In the genomic region with DNA sequence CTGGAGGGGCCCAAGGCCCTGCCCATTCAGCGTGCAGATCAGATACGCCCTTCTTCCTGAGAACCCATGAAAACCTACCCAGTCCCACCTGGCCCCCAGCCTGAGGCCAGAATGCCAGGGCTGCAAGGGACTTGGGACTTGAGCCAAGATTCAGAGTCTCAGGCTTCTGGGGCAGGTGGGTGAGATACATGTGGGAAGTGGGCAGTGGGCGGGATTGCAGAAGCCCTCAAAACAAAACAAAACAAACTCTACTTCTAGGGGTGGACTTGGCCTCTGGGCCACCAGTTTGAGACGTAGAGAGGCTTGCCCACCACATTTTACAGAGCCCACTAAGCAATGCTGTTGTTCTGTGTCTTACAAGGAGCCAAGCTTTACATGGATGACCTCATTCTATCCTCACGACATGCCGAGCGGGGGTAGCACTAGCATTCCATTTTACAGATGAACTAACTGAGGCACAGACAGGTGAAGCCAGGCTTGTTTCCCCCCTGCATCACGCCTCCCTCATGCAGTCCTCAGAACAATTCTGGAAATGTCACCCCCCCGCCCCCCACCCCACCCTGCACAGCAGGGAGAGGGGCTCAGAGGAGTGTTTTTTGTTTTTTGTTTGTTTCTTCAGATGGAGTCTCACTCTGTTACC, we compare ENCODE assay signal across 11 cellular contexts. TPM values are rescaled to one million over a fixed set of nuclear protein-coding genes. Genes with fewer than 3 reads are reported as not detected.
DNase-seq lines count a peak whose midpoint lies in the region; ATAC-seq, FAIRE-seq and TF ChIP-seq lines count a peak whose summit lies in the region.
"Had no signal": no experiment of that assay in that cellular context is flagged by ENCODE, and none has a peak within 500 bp of the region (broad histone marks: within the 10 kb centered on the region; RNA-seq: fewer than 3 reads in every experiment).

No MANE protein-coding gene starts in this region.

- no peak for FAIRE-seq in K562 (lab: Jason Lieb, UNC)

- H3K4me3 ChIP-seq in HEK293 (ENCODE audit: low read depth, low read length) (no peak overlapping the region), K562 (peak overlapping the region; percentile 60)
- H3K4me3 ChIP-seq: SJCRH30 had no signal

- H3K9me1 ChIP-seq in K562 (ENCODE audit: control insufficient read depth, insufficient read depth, low read length) = no peaks in the 10 kb centered on the region

- H3K36me3 Mint-ChIP-seq in CD4-positive, alpha-beta T cell (ENCODE audit: low read depth) = peaks cover 55% of the 10 kb centered on the region
- H3K36me3 Mint-ChIP-seq in naive thymus-derived CD8-positive, alpha-beta T cell = peaks cover 0 to 44% (median 18%) of the 10 kb centered on the region in 3 donors

- POLR2A ChIA-PET in CD4-positive, alpha-beta T cell (lab: Charles Lee) = interaction anchor here (0.6 to 0.7 kb wide), 2 partner anchors 29 to 147 kb away, joined by 3 read pairs; no protein-coding TSS in a partner anchor
- POLR2A ChIA-PET in HEK293 (lab: Yijun Ruan, JAX) (no interaction called here), K562 (lab: Yijun Ruan, JAX) (interaction anchor here (0.6 to 2.4 kb wide), 3 partner anchors 24 to 148 kb away, joined by 3 to 9 read pairs (median 3); a partner anchor contains a TSS)
- POLR2A ChIA-PET in naive thymus-derived CD8-positive, alpha-beta T cell (lab: Charles Lee) = interaction anchor here (0.7 to 1.0 kb wide), 3 partner anchors 23 to 148 kb away, joined by 3 to 4 read pairs (median 4); a partner anchor contains a TSS

- H3K27ac ChIP-seq in CD4-positive, alpha-beta T cell (ENCODE audit: low read depth, low read length) = no peak overlapping the region
- no peak overlapping the region for H3K27ac ChIP-seq in HEK293 (ENCODE audit: extremely low read depth, low read depth, low read length)
- peak overlapping the region; percentile 80; the same call in 1 of the 3 replicates for H3K27ac ChIP-seq in K562 (ENCODE audit: extremely low read depth, low read depth, low read length)
- H3K27ac ChIP-seq: SJCRH30 had no signal

- H3K4me1 ChIP-seq in HEK293 (ENCODE audit: control insufficient read depth, insufficient read depth, low read length) (no peaks in the 10 kb centered on the region), K562 (replicated peaks in 1 of 2; ENCODE audit: control insufficient read depth in 2 of 2, insufficient read depth in 2 of 2, low read length in 2 of 2) (peaks cover 22 to 24% of the 10 kb centered on the region in 2 experiments)

- no peak for TF ChIP-seq RAD21 in K562 (CRISPR knock-in tag; conservative IDR thresholded peaks at IDR 0.05 in 1 of 2, IDR thresholded peaks at IDR 0.05 in 1 of 2)

- in situ Hi-C loops in K562 (cut with MboI) = no loop called here

- H3K4me3 Mint-ChIP-seq in CD4-positive, alpha-beta T cell = peak overlapping the region; percentile 99
- H3K4me3 Mint-ChIP-seq in naive thymus-derived CD8-positive, alpha-beta T cell = peak overlapping the region; percentile 93 to 99 (median 98)

- DNase-seq in CD4-positive, alpha-beta T cell = no peak
- DNase-seq in K562 (ENCODE audit: extremely low read depth in 1 of 4, low spot score in 3 of 4) (no peak), iPS-NIHi7 (ENCODE audit: extremely low spot score) (no peak), midbrain (lab: John Stamatoyannopoulos, UW) (no peak), AML-193 (lab: John Stamatoyannopoulos, UW) (no peak), NCI-H1417 (lab: John Stamatoyannopoulos, UW) (no peak)
- no peak for DNase-seq in naive thymus-derived CD8-positive, alpha-beta T cell
- DNase-seq: NCI-H2081, nucleus accumbens had no signal

- TF ChIP-seq CTCF in CD4-positive, alpha-beta T cell (IDR thresholded peaks at IDR 0.05) = no peak
- TF ChIP-seq CTCF in HEK293 (tag by site-specific recombination; IDR thresholded peaks at IDR 0.05) = no peak
- no peak for TF ChIP-seq CTCF in K562 (IDR thresholded peaks at IDR 0.05 in 2 of 3, conservative IDR thresholded peaks at IDR 0.05 in 1 of 3; ENCODE audit: insufficient read depth in 2 of 3, low read depth in 1 of 3, low read length in 3 of 3)

- no TSS peak for BruUV-seq in K562 (replicated peaks; lab: Mats Ljungman, UMichigan)

- WGBS in K562 (ENCODE audit: insufficient coverage, low coverage, missing lambda C conversion rate) = 79% methylated on average over 9 of the region's 9 CpGs

- no peak for ATAC-seq in CD4-positive, alpha-beta T cell (ENCODE audit: poor library complexity)
- no peak for ATAC-seq in K562
- no peak for ATAC-seq in naive thymus-derived CD8-positive, alpha-beta T cell

- H3K4me1 Mint-ChIP-seq in CD4-positive, alpha-beta T cell (ENCODE audit: low read depth) = peaks cover 57% of the 10 kb centered on the region
- H3K4me1 Mint-ChIP-seq in naive thymus-derived CD8-positive, alpha-beta T cell = peaks cover 21 to 62% (median 57%) of the 10 kb centered on the region in 4 donors

- no peak for TF ChIP-seq EP300 in K562 (IDR thresholded peaks at IDR 0.05; ENCODE audit: low read length)

- H3K36me3 ChIP-seq in HEK293 (ENCODE audit: control insufficient read depth in 2 of 2, insufficient read depth in 1 of 2, low read length in 2 of 2) = peaks cover 0 to 23% of the 10 kb centered on the region in 2 experiments; a peak in 1 of 3 replicates
- H3K36me3 ChIP-seq in K562 (ENCODE audit: control insufficient read depth, insufficient read depth, low read length) = peaks cover 45% of the 10 kb centered on the region; the same call in 2 of the 3 replicates
- H3K36me3 ChIP-seq: SJCRH30 had no signal

- H3K9ac ChIP-seq in K562 (ENCODE audit: insufficient read depth in 1 of 2, low read depth in 2 of 2, low read length in 2 of 2) = peak overlapping the region; percentile 77 to 91; a peak in 3 of 4 replicates

- no peaks in the 10 kb centered on the region for H3K9me3 ChIP-seq in CD4-positive, alpha-beta T cell (ENCODE audit: control insufficient read depth, low read length)
- H3K9me3 ChIP-seq in HEK293 (ENCODE audit: control insufficient read depth, insufficient read depth, low read depth, low read length) = no peaks in the 10 kb centered on the region
- H3K9me3 ChIP-seq in K562 (replicated peaks; ENCODE audit: control insufficient read depth, insufficient read depth, low read depth, low read length) = no peaks in the 10 kb centered on the region
- H3K9me3 ChIP-seq: SJCRH30 had no signal

- intact Hi-C loops in CD4-positive, alpha-beta T cell (cut with DNase I, micrococcal nuclease) = loop anchor here in 1 of 2 experiments (5.0 to 10.0 kb wide), 3 partner anchors 111 to 632 kb away; a partner anchor contains a TSS
- intact Hi-C loops in K562 (cut with micrococcal nuclease) = no loop called here

- TF ChIP-seq POLR2A in K562 (conservative IDR thresholded peaks at IDR 0.05) = no peak

- peak overlapping the region; percentile 95 for H3K4me2 ChIP-seq in K562 (ENCODE audit: insufficient read depth, low read length)

- H3K27ac Mint-ChIP-seq in CD4-positive, alpha-beta T cell = peak overlapping the region; percentile 87
- H3K27ac Mint-ChIP-seq in naive thymus-derived CD8-positive, alpha-beta T cell = peak overlapping the region; percentile 75 to 97 (median 92)

- H3K79me2 ChIP-seq in K562 (ENCODE audit: control insufficient read depth, insufficient read depth, low read length) = peaks cover 18% of the 10 kb centered on the region

- no peak overlapping the region for H2AFZ ChIP-seq in K562 (ENCODE audit: low read depth, low read length)

- H3K27me3 Mint-ChIP-seq in CD4-positive, alpha-beta T cell = no peaks in the 10 kb centered on the region
- no peaks in the 10 kb centered on the region for H3K27me3 Mint-ChIP-seq in naive thymus-derived CD8-positive, alpha-beta T cell

- no peaks in the 10 kb centered on the region for H3K9me3 Mint-ChIP-seq in CD4-positive, alpha-beta T cell
- H3K9me3 Mint-ChIP-seq in naive thymus-derived CD8-positive, alpha-beta T cell = no peaks in the 10 kb centered on the region

- no peaks in the 10 kb centered on the region for H3K27me3 ChIP-seq in CD4-positive, alpha-beta T cell (ENCODE audit: control insufficient read depth, insufficient read depth, low read length)
- no peaks in the 10 kb centered on the region for H3K27me3 ChIP-seq in K562 (ENCODE audit: control insufficient read depth in 2 of 2, insufficient read depth in 2 of 2, low read length in 2 of 2)
- H3K27me3 ChIP-seq: SJCRH30 had no signal

- H4K20me1 ChIP-seq in K562 (replicated peaks; ENCODE audit: control insufficient read depth, insufficient read depth, low read length) = no peaks in the 10 kb centered on the region

- CTCF ChIA-PET in CD4-positive, alpha-beta T cell (lab: Charles Lee) = no interaction called here
- CTCF ChIA-PET in HEK293 (lab: Yijun Ruan, JAX) = interaction anchor here (0.7 kb wide), 1 partner anchor 92 kb away, joined by 3 read pairs; no protein-coding TSS in a partner anchor
- CTCF ChIA-PET in K562 (lab: Yijun Ruan, JAX; ENCODE audit: low intra/inter-chr PET ratio) = no interaction called here

RNA-seq across cellular contexts. Expression of a gene that starts 1.7 kb away (rescaled TPM):
- 10 to 100 TPM; 85.3 to 92.7 TPM for total RNA-seq in CD4-positive, alpha-beta T cell
- total RNA-seq in K562 (2011; cell fraction: chromatin; rRNA removed; ENCODE audit: low replicate concordance) = 58.8 and 108 TPM in 2 replicates
- 66.5 and 71.5 TPM in 2 replicates for total RNA-seq in K562 (2011; cell fraction: nucleolus; rRNA removed)
- total RNA-seq in K562 (2011; cell fraction: nucleoplasm; rRNA removed) = 58.5 and 61.2 TPM in 2 replicates
- total RNA-seq in K562 (2014; rRNA removed) (18.5 and 26.3 TPM in 2 replicates), K562 (2014; rRNA removed; fragmentation: Illumina TruSeq; extraction: Trizol) (12.6 and 18.1 TPM in 2 replicates), K562 (2015; rRNA removed; fragmentation: Illumina TruSeq; extraction: Trizol) (21.0 and 21.2 TPM in 2 replicates), K562 (2021) (31.8 and 34.1 TPM in 2 replicates)
- polyA plus RNA-seq in K562 (2011; rRNA removed) (18.2 and 25.0 TPM in 2 replicates), K562 (2014; fragmentation: Illumina TruSeq; extraction: Trizol) (23.0 and 24.1 TPM in 2 replicates), K562 (2014; fragmentation: Nextera tagmentation; extraction: Ambion mirVana) (under 1 TPM; 0.86 to 0.87 TPM), K562 (2014; rRNA removed) (25.2 and 26.5 TPM in 2 replicates)
- polyA plus RNA-seq in K562 (2011; cell fraction: cytosol; rRNA removed) = 35.8 and 50.0 TPM in 2 replicates
- polyA plus RNA-seq in K562 (2011; cell fraction: nucleus; rRNA removed) = 70.2 and 99.8 TPM in 2 replicates
- 20.5 and 24.5 TPM in 2 replicates for polyA plus RNA-seq in K562 (2012)
- polyA minus RNA-seq in K562 (2011; rRNA and poly(A)+ RNA removed) = 19.1 and 29.2 TPM in 2 replicates
- 18.6 and 20.4 TPM in 2 replicates for polyA minus RNA-seq in K562 (2011; cell fraction: cytosol; rRNA and poly(A)+ RNA removed)
- 27.6 and 36.0 TPM in 2 replicates for polyA minus RNA-seq in K562 (2011; cell fraction: nucleus; rRNA and poly(A)+ RNA removed)
- total RNA-seq in naive thymus-derived CD8-positive, alpha-beta T cell = 100 to 1,000 TPM; 131 to 136 TPM
- 10 to 100 TPM; 26.3 to 71.2 (median 53.0) TPM for polyA plus RNA-seq in naive thymus-derived CD8-positive, alpha-beta T cell

RNA-seq across cellular contexts. Expression of a gene that starts 25.2 kb away (rescaled TPM):
- 10 to 100 TPM; 10.4 to 12.2 TPM for total RNA-seq in CD4-positive, alpha-beta T cell
- 26.2 and 43.8 TPM in 2 replicates for total RNA-seq in K562 (2011; cell fraction: chromatin; rRNA removed; ENCODE audit: low replicate concordance)
- total RNA-seq in K562 (2011; cell fraction: nucleolus; rRNA removed) = 42.6 and 46.5 TPM in 2 replicates
- 41.1 and 61.7 TPM in 2 replicates for total RNA-seq in K562 (2011; cell fraction: nucleoplasm; rRNA removed)
- 7.2 and 9.1 TPM in 2 replicates for total RNA-seq in K562 (2014; rRNA removed)
- total RNA-seq in K562 (2014; rRNA removed; fragmentation: Illumina TruSeq; extraction: Trizol) = 1.3 and 2.4 TPM in 2 replicates
- 4.1 and 4.4 TPM in 2 replicates for total RNA-seq in K562 (2015; rRNA removed; fragmentation: Illumina TruSeq; extraction: Trizol)
- 33.1 and 37.4 TPM in 2 replicates for total RNA-seq in K562 (2021)
- 5.5 and 7.8 TPM in 2 replicates for polyA plus RNA-seq in K562 (2011; rRNA removed)
- 11.4 and 15.3 TPM in 2 replicates for polyA plus RNA-seq in K562 (2011; cell fraction: cytosol; rRNA removed)
- 8.5 and 11.2 TPM in 2 replicates for polyA plus RNA-seq in K562 (2011; cell fraction: nucleus; rRNA removed)
- polyA plus RNA-seq in K562 (2012) = 18.7 and 28.0 TPM in 2 replicates
- polyA plus RNA-seq in K562 (2014; fragmentation: Illumina TruSeq; extraction: Trizol) = 31.3 and 33.7 TPM in 2 replicates
- 1 to 10 TPM; 5.0 to 6.0 TPM for polyA plus RNA-seq in K562 (2014; fragmentation: Nextera tagmentation; extraction: Ambion mirVana)
- polyA plus RNA-seq in K562 (2014; rRNA removed) = 16.4 and 17.6 TPM in 2 replicates
- polyA minus RNA-seq in K562 (2011; rRNA and poly(A)+ RNA removed) = 7.4 and 11.0 TPM in 2 replicates
- polyA minus RNA-seq in K562 (2011; cell fraction: cytosol; rRNA and poly(A)+ RNA removed) = 21.5 and 26.5 TPM in 2 replicates
- 6.9 and 7.3 TPM in 2 replicates for polyA minus RNA-seq in K562 (2011; cell fraction: nucleus; rRNA and poly(A)+ RNA removed)
- total RNA-seq in naive thymus-derived CD8-positive, alpha-beta T cell = 10 to 100 TPM in 1 of 2 experiments, 1 to 10 TPM in 1; 9.7 to 13.1 TPM
- polyA plus RNA-seq in naive thymus-derived CD8-positive, alpha-beta T cell = 1 to 10 TPM; 5.1 to 9.4 (median 5.5) TPM
